In the genomic region with DNA sequence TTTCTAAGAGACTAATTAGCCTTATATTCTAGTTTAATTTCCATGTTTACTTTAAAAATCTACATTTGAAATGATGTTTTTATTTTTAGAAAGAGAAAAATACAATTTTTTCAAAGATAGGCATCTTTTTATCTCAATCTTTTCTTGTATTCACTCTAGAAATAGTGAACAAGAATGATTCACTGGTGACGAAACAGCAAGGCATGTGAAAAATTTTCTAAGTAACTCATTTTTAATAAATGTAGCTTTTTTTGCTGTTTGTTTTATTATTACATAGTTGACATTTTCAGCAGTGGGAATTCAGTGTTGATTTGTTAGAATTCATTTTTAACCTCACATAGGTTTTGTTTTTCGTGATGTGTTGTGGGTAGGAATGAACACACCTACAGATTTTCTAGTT, we compare ENCODE assay signal across 26 cellular contexts.
DNase-seq lines count a peak whose midpoint lies in the region; ATAC-seq and TF ChIP-seq lines count a peak whose summit lies in the region.
"Had no signal": no experiment of that assay in that cellular context is flagged by ENCODE, and none has a peak within 500 bp of the region (broad histone marks: within the 10 kb centered on the region; RNA-seq: fewer than 3 reads in every experiment).

No MANE protein-coding gene starts in this region.

- H3K27ac ChIP-seq in WERI-Rb-1, result no peak overlapping the region
- H3K27ac ChIP-seq: left ventricle myocardium inferior, parathyroid adenoma, SK-N-MC, uterus had no signal

- peaks cover 7% of the 10 kb centered on the region for H3K27me3 ChIP-seq in WERI-Rb-1 (ENCODE audit: insufficient read depth, low read depth, severe bottlenecking)
- H3K27me3 ChIP-seq: MG63, uterus had no signal

- intact Hi-C loops in activated CD4-positive, alpha-beta T cell treated with anti-CD3 and anti-CD28 coated beads for 36 hours (cut with DNase I, micrococcal nuclease), result no loop called here

- no peak for ATAC-seq in activated CD4-positive, CD25-positive, alpha-beta regulatory T cell treated with anti-CD3 and anti-CD28 coated beads, Interleukin-2, amount 50 U/mL, for 24 hours
- no peak for ATAC-seq in activated CD4-positive, alpha-beta T cell treated with anti-CD3 and anti-CD28 coated beads for 36 hours
- ATAC-seq: activated T-cell treated with anti-CD3 and anti-CD28 coated beads, Interleukin-2, amount 50 U/mL, for 72 hours; effector memory CD8-positive, alpha-beta T cell; esophagus mucosa; Panc1 had no signal

- in situ Hi-C loops in astrocyte of the spinal cord (cut with HindIII; ENCODE audit: low sequenced_read_pairs), result no loop called here

- H3K9me3 ChIP-seq in WERI-Rb-1 (ENCODE audit: severe bottlenecking), result no peaks in the 10 kb centered on the region
- H3K9me3 ChIP-seq: left ventricle myocardium inferior, MG63, uterus had no signal

- H3K4me3 ChIP-seq in astrocyte of the spinal cord (ENCODE audit: low read depth, low read length) (no peak overlapping the region), WERI-Rb-1 (ENCODE audit: low read depth, low read length) (no peak overlapping the region)
- H3K4me3 ChIP-seq: left ventricle myocardium inferior, MG63, SK-N-MC, uterus had no signal

- no peak overlapping the region for H3K4me3 Mint-ChIP-seq in activated CD4-positive, alpha-beta T cell treated with anti-CD3 and anti-CD28 coated beads for 36 hours
- H3K4me3 Mint-ChIP-seq: activated naive CD4-positive, alpha-beta T cell treated with anti-CD3 and anti-CD28 coated beads, Interleukin-2, amount 10 ng/mL, durations not matched to agents 7 days and 5 days; activated T-cell treated with anti-CD3 and anti-CD28 coated beads, Interleukin-2, amount 50 U/mL, for 72 hours; effector memory CD8-positive, alpha-beta T cell; nephron had no signal

- no peaks in the 10 kb centered on the region for H3K27me3 Mint-ChIP-seq in activated CD4-positive, alpha-beta T cell treated with anti-CD3 and anti-CD28 coated beads for 36 hours
- H3K27me3 Mint-ChIP-seq: activated naive CD4-positive, alpha-beta T cell treated with anti-CD3 and anti-CD28 coated beads, Interleukin-2, amount 10 ng/mL, durations not matched to agents 7 days and 5 days; effector memory CD8-positive, alpha-beta T cell had no signal

- no peaks in the 10 kb centered on the region for H3K4me1 Mint-ChIP-seq in activated CD4-positive, alpha-beta T cell treated with anti-CD3 and anti-CD28 coated beads for 36 hours
- H3K4me1 Mint-ChIP-seq: activated naive CD4-positive, alpha-beta T cell treated with anti-CD3 and anti-CD28 coated beads, Interleukin-2, amount 10 ng/mL, durations not matched to agents 7 days and 5 days; nephron had no signal

- CTCF ChIA-PET in activated CD4-positive, alpha-beta T cell treated with anti-CD3 and anti-CD28 coated beads for 36 hours (lab: Charles Lee), result interaction anchor here (0.6 kb wide), 1 partner anchor 198 kb away, joined by 3 read pairs; no protein-coding TSS in a partner anchor

- peaks cover 10% of the 10 kb centered on the region for H3K9me3 Mint-ChIP-seq in activated CD4-positive, alpha-beta T cell treated with anti-CD3 and anti-CD28 coated beads for 36 hours (ENCODE audit: low read depth)

- DNase-seq in LHCN-M2 (ENCODE audit: low read depth) (peak; percentile 73), astrocyte of the spinal cord (ENCODE audit: low read depth, low spot score) (peak; percentile 49), hepatic stellate cell (ENCODE audit: low spot score) (peak; percentile 17), SK-N-DZ (ENCODE audit: low spot score) (no peak), WERI-Rb-1 (no peak)
- no peak for DNase-seq in activated CD4-positive, alpha-beta T cell treated with anti-CD3 and anti-CD28 coated beads for 36 hours
- DNase-seq: activated CD4-positive, CD25-positive, alpha-beta regulatory T cell treated with anti-CD3 and anti-CD28 coated beads, Interleukin-2, amount 50 U/mL, for 72 hours; activated naive CD4-positive, alpha-beta T cell treated with anti-CD3 and anti-CD28 coated beads, Interleukin-2, amount 10 ng/mL, durations not matched to agents 7 days and 5 days; activated T-cell treated with anti-CD3 and anti-CD28 coated beads, Interleukin-2, amount 50 U/mL, for 72 hours; aorta; DMS53; effector memory CD8-positive, alpha-beta T cell; GF-D8; H7; left ventricle myocardium inferior; MG63; midbrain; NCI-H1417; NCI-H2107; uterus had no signal

- no peaks in the 10 kb centered on the region for H3K36me3 ChIP-seq in WERI-Rb-1
- H3K36me3 ChIP-seq: left ventricle myocardium inferior, MG63, uterus had no signal

- H3K36me3 Mint-ChIP-seq in activated CD4-positive, alpha-beta T cell treated with anti-CD3 and anti-CD28 coated beads for 36 hours (ENCODE audit: low read depth), result no peaks in the 10 kb centered on the region
- H3K36me3 Mint-ChIP-seq: activated naive CD4-positive, alpha-beta T cell treated with anti-CD3 and anti-CD28 coated beads, Interleukin-2, amount 10 ng/mL, durations not matched to agents 7 days and 5 days had no signal

- TF ChIP-seq CTCF in astrocyte of the spinal cord (IDR thresholded peaks at IDR 0.05; ENCODE audit: low read depth, low read length) (no peak), WERI-Rb-1 (IDR thresholded peaks at IDR 0.05; ENCODE audit: low read depth, low read length) (no peak)

- no peak overlapping the region for H3K27ac Mint-ChIP-seq in activated CD4-positive, alpha-beta T cell treated with anti-CD3 and anti-CD28 coated beads for 36 hours
- H3K27ac Mint-ChIP-seq: activated naive CD4-positive, alpha-beta T cell treated with anti-CD3 and anti-CD28 coated beads, Interleukin-2, amount 10 ng/mL, durations not matched to agents 7 days and 5 days; activated T-cell treated with anti-CD3 and anti-CD28 coated beads, Interleukin-2, amount 50 U/mL, for 72 hours; effector memory CD8-positive, alpha-beta T cell; nephron had no signal

- POLR2A ChIA-PET in activated CD4-positive, alpha-beta T cell treated with anti-CD3 and anti-CD28 coated beads for 36 hours (lab: Charles Lee), result no interaction called here

Comparison
In these comparisons a context has a peak if more than half of its experiments do, and no peak if none do; other contexts are left out.
1. DNase-seq: peak in LHCN-M2 (single experiment), astrocyte of the spinal cord (single experiment) and hepatic stellate cell (single experiment); none in SK-N-DZ (single experiment), WERI-Rb-1 (single experiment) and activated CD4-positive, alpha-beta T cell treated with anti-CD3 and anti-CD28 coated beads for 36 hours (single experiment).